22 cellular contexts compared by ENCODE assay signal in genomic region chr2:89841476-89841840, GRCh38.
DNase-seq lines count a peak whose midpoint lies in the region; ATAC-seq and TF ChIP-seq lines count a peak whose summit lies in the region.
"Had no signal": no experiment of that assay in that cellular context is flagged by ENCODE, and none has a peak within 500 bp of the region (broad histone marks: within the 10 kb centered on the region; RNA-seq: fewer than 3 reads in every experiment).

No MANE protein-coding gene starts in this region.

- ATAC-seq in HG02884 (IDR thresholded peaks at IDR 0.05; ENCODE audit: unreplicated experiment): peak; percentile 39
- peak; percentile 23 for ATAC-seq in effector memory CD8-positive, alpha-beta T cell (replicated peaks)
- ATAC-seq in stimulated activated naive B cell treated with anti-CD40 and anti-IgM and Interleukin-4, amounts not matched to agents 10 μg/mL and 1 μg/mL and 100 μg/mL, for 72 hours (replicated peaks): peak; percentile 93 to 94
- ATAC-seq: T-cell had no signal

- H3K36me3 Mint-ChIP-seq in effector memory CD8-positive, alpha-beta T cell (ENCODE audit: insufficient read depth): no peaks in the 10 kb centered on the region
- H3K36me3 Mint-ChIP-seq in stimulated activated naive B cell treated with anti-CD40 and anti-IgM and Interleukin-4, amounts not matched to agents 10 μg/mL and 1 μg/mL and 100 μg/mL, for 72 hours: peaks cover 21 to 25% of the 10 kb centered on the region in 2 donors

- H3K27ac Mint-ChIP-seq in effector memory CD8-positive, alpha-beta T cell: no peak overlapping the region
- no peak overlapping the region for H3K27ac Mint-ChIP-seq in stimulated activated naive B cell treated with anti-CD40 and anti-IgM and Interleukin-4, amounts not matched to agents 10 μg/mL and 1 μg/mL and 100 μg/mL, for 72 hours
- H3K27ac Mint-ChIP-seq: CD8-positive, alpha-beta memory T cell; T-cell had no signal

- H3K9me3 Mint-ChIP-seq in effector memory CD8-positive, alpha-beta T cell: peaks cover 16 to 25% of the 10 kb centered on the region in 2 donors
- peaks cover 6 to 11% of the 10 kb centered on the region in 2 donors for H3K9me3 Mint-ChIP-seq in stimulated activated naive B cell treated with anti-CD40 and anti-IgM and Interleukin-4, amounts not matched to agents 10 μg/mL and 1 μg/mL and 100 μg/mL, for 72 hours

- H3K4me1 ChIP-seq in colonic mucosa: no peaks in the 10 kb centered on the region
- H3K4me1 ChIP-seq: A549 had no signal

- TF ChIP-seq CTCF in colonic mucosa (IDR thresholded peaks at IDR 0.05): no peak

- no peaks in the 10 kb centered on the region for H3K27me3 Mint-ChIP-seq in effector memory CD8-positive, alpha-beta T cell
- H3K27me3 Mint-ChIP-seq in stimulated activated naive B cell treated with anti-CD40 and anti-IgM and Interleukin-4, amounts not matched to agents 10 μg/mL and 1 μg/mL and 100 μg/mL, for 72 hours: no peaks in the 10 kb centered on the region
- H3K27me3 Mint-ChIP-seq: CD8-positive, alpha-beta memory T cell had no signal

- H3K27ac ChIP-seq in colonic mucosa: no peak overlapping the region
- H3K27ac ChIP-seq: A549 had no signal

- H3K4me3 Mint-ChIP-seq in effector memory CD8-positive, alpha-beta T cell: no peak overlapping the region
- no peak overlapping the region for H3K4me3 Mint-ChIP-seq in stimulated activated naive B cell treated with anti-CD40 and anti-IgM and Interleukin-4, amounts not matched to agents 10 μg/mL and 1 μg/mL and 100 μg/mL, for 72 hours
- H3K4me3 Mint-ChIP-seq: CD8-positive, alpha-beta memory T cell; T-cell had no signal

- intact Hi-C loops in colonic mucosa (cut with DNase I): no loop called here

- no peaks in the 10 kb centered on the region for H3K9me3 ChIP-seq in colonic mucosa

- DNase-seq in GM03348 (ENCODE audit: low spot score): peak; percentile 1
- no peak for DNase-seq in effector memory CD8-positive, alpha-beta T cell
- DNase-seq in stimulated activated naive B cell treated with anti-CD40 and anti-IgM and Interleukin-4, amounts not matched to agents 10 μg/mL and 1 μg/mL and 100 μg/mL, for 72 hours: peak; percentile 29
- DNase-seq in HCEC 1CT: no peak
- no peak for DNase-seq in SHP77 (lab: John Stamatoyannopoulos, UW)
- no peak for DNase-seq in colonic mucosa
- DNase-seq: C1 segment of cervical spinal cord; DMS53; EL; GOT3; IMR-90; MG63; NCI-H1092; NCI-H1436 treated with DMSO at 0.1 percent for 48 hours; NCI-H2029; NCI-H2171 treated with DMSO at 0.1 percent for 48 hours; NK-92 treated with Interleukin-12 subunit alpha and Interleukin-12 subunit beta, amount 100 ng/mL, for 24 hours; SHP77 treated with DMSO at 0.1 percent for 48 hours; T-cell had no signal

- no peak overlapping the region for H3K9ac ChIP-seq in colonic mucosa (ENCODE audit: low read depth in 2 of 2, low read length in 2 of 2)

- H3K4me1 Mint-ChIP-seq in effector memory CD8-positive, alpha-beta T cell (ENCODE audit: low read depth in 2 of 2): no peaks in the 10 kb centered on the region
- H3K4me1 Mint-ChIP-seq in stimulated activated naive B cell treated with anti-CD40 and anti-IgM and Interleukin-4, amounts not matched to agents 10 μg/mL and 1 μg/mL and 100 μg/mL, for 72 hours: peaks cover 0 to 7% of the 10 kb centered on the region in 2 donors
- H3K4me1 Mint-ChIP-seq: T-cell had no signal

- no peak overlapping the region for H3K4me3 ChIP-seq in colonic mucosa
- H3K4me3 ChIP-seq: A549, MG63 had no signal

- H3K27me3 ChIP-seq in colonic mucosa: no peaks in the 10 kb centered on the region
- H3K27me3 ChIP-seq: MG63 had no signal

- H3K36me3 ChIP-seq in colonic mucosa: no peaks in the 10 kb centered on the region
- H3K36me3 ChIP-seq: MG63 had no signal

Comparison
In these comparisons a context has a peak if more than half of its experiments do, and no peak if none do; other contexts are left out.
1. DNase-seq: peak in GM03348 (single experiment) and stimulated activated naive B cell treated with anti-CD40 and anti-IgM and Interleukin-4, amounts not matched to agents 10 μg/mL and 1 μg/mL and 100 μg/mL, for 72 hours (single experiment); none in effector memory CD8-positive, alpha-beta T cell (0 of 3), HCEC 1CT (single experiment), SHP77 (0 of 2) and colonic mucosa (single experiment).
2. ATAC-seq: peak in every context shown above with its lines; median percentile 94 in stimulated activated naive B cell treated with anti-CD40 and anti-IgM and Interleukin-4, amounts not matched to agents 10 μg/mL and 1 μg/mL and 100 μg/mL, for 72 hours; 39 in HG02884; 23 in effector memory CD8-positive, alpha-beta T cell.